In the genomic region with DNA sequence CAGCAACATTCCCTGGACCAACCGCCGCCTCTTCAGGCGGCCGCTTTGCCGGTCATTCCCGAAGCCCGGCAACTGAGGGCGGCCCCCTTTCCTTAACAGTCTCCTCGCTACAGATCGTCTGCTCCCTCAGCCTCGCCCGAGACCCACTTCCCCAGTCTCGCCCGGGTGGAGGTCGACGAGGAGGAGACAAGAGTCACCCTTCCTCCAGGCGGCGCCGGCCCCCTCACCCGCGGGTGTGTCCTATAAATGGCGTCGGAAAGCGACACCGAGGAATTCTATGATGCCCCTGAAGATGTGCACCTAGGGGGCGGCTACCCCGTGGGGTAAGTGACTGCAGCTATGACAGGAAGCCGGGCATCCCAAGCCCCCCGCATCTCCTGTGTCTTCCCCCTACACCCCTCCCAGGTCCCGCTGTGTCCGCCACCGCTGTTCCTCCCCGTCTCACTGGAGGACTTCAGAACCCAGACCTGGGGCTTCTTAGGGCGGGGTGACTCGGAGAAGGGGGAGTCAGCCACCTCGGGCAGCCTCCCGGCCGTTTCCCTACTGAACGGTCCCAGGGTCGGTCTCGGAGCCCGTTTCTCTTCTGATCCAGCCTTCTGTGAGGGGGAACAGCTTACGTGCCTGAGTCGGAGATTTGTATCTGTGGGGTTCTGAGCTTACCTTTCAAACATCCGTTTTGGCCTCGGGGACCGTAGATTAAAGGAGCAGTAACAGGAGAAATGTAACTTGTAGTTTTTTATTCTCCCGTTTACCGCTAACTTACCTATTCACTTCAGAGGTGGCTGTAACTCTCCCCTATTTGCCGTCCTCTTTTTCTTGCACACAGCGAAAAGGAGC, we compare ENCODE assay signal across 2 cellular contexts.
TF ChIP-seq lines count a peak whose summit lies in the region.

No MANE protein-coding gene starts in this region.

TF ChIP-seq in Ishikawa, 13 proteins besides CTCF, POLR2A, EP300 and RAD21 (continued from another document):
- no peak for TF ChIP-seq TCF12 (IDR thresholded peaks at IDR 0.05; ENCODE audit: low read depth)
- TF ChIP-seq TEAD4 (IDR thresholded peaks at IDR 0.05): no peak
- TF ChIP-seq, protein P1, sequence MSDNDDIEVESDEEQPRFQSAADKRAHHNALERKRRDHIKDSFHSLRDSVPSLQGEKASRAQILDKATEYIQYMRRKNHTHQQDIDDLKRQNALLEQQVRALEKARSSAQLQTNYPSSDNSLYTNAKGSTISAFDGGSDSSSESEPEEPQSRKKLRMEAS (IDR thresholded peaks at IDR 0.05): no peak
- TF ChIP-seq FOXM1 (IDR thresholded peaks at IDR 0.05; ENCODE audit: borderline replicate concordance, low read depth): no peak
- TF ChIP-seq NFIC (IDR thresholded peaks at IDR 0.05): no peak
- TF ChIP-seq EGR1 (IDR thresholded peaks at IDR 0.05): 0 out of 2 replicates have a peak, but pooled peaks have one; percentile 1
- TF ChIP-seq, protein P2, sequence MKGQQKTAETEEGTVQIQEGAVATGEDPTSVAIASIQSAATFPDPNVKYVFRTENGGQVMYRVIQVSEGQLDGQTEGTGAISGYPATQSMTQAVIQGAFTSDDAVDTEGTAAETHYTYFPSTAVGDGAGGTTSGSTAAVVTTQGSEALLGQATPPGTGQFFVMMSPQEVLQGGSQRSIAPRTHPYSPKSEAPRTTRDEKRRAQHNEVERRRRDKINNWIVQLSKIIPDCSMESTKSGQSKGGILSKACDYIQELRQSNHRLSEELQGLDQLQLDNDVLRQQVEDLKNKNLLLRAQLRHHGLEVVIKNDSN (IDR thresholded peaks at IDR 0.05): no peak
- no peak for TF ChIP-seq CEBPB (IDR thresholded peaks at IDR 0.05)
- no peak for TF ChIP-seq CREB1 (IDR thresholded peaks at IDR 0.05; ENCODE audit: low read depth)
- peak; percentile 36; the same call in 1 of the 2 replicates for TF ChIP-seq TAF1 (IDR thresholded peaks at IDR 0.05; ENCODE audit: low read depth)
- TF ChIP-seq YY1 (IDR thresholded peaks at IDR 0.05; ENCODE audit: low read depth): no peak

TF ChIP-seq in K562, 482 proteins besides CTCF, POLR2A, EP300 and RAD21 (continued from another document and continues in another):
- TF ChIP-seq, protein P3, sequence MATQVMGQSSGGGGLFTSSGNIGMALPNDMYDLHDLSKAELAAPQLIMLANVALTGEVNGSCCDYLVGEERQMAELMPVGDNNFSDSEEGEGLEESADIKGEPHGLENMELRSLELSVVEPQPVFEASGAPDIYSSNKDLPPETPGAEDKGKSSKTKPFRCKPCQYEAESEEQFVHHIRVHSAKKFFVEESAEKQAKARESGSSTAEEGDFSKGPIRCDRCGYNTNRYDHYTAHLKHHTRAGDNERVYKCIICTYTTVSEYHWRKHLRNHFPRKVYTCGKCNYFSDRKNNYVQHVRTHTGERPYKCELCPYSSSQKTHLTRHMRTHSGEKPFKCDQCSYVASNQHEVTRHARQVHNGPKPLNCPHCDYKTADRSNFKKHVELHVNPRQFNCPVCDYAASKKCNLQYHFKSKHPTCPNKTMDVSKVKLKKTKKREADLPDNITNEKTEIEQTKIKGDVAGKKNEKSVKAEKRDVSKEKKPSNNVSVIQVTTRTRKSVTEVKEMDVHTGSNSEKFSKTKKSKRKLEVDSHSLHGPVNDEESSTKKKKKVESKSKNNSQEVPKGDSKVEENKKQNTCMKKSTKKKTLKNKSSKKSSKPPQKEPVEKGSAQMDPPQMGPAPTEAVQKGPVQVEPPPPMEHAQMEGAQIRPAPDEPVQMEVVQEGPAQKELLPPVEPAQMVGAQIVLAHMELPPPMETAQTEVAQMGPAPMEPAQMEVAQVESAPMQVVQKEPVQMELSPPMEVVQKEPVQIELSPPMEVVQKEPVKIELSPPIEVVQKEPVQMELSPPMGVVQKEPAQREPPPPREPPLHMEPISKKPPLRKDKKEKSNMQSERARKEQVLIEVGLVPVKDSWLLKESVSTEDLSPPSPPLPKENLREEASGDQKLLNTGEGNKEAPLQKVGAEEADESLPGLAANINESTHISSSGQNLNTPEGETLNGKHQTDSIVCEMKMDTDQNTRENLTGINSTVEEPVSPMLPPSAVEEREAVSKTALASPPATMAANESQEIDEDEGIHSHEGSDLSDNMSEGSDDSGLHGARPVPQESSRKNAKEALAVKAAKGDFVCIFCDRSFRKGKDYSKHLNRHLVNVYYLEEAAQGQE (CRISPR knock-in tag; IDR thresholded peaks at IDR 0.05; ENCODE audit: low read depth): peak; percentile 36; the same call in 1 of the 2 replicates
- TF ChIP-seq SPI1 (IDR thresholded peaks at IDR 0.05; ENCODE audit: borderline replicate concordance, low read depth, low read length) (0 out of 2 replicates have a peak, but pooled peaks have one; percentile 40), ZBTB8A (IDR thresholded peaks at IDR 0.05; ENCODE audit: partially characterized antibody) (no peak), RB1 (IDR thresholded peaks at IDR 0.05; ENCODE audit: low read depth) (0 out of 2 replicates have a peak, but pooled peaks have one; percentile 15), SMAD4 (CRISPR knock-in tag; conservative IDR thresholded peaks at IDR 0.05) (peak; percentile 56; the same call in 1 of the 2 replicates), PHB2 (IDR thresholded peaks at IDR 0.05; ENCODE audit: low read depth) (no peak), RBFOX2 (IDR thresholded peaks at IDR 0.05; ENCODE audit: low read depth, low read length) (peak; percentile 82), HNRNPLL (IDR thresholded peaks at IDR 0.05; ENCODE audit: low read depth, low read length, poor library complexity, severe bottlenecking) (no peak), SIN3A (IDR thresholded peaks at IDR 0.05; ENCODE audit: borderline replicate concordance in 2 of 2, control insufficient read depth in 1 of 2, low read depth in 2 of 2, low read length in 2 of 2) (peak in 1 of 2 experiments; percentile 35; a peak in 1 of 4 replicates), CHD1 (IDR thresholded peaks at IDR 0.05; ENCODE audit: low read length) (peak; percentile 54), CBX1 (IDR thresholded peaks at IDR 0.05; ENCODE audit: low read depth) (no peak), GTF2E2 (tag; IDR thresholded peaks at IDR 0.05) (0 out of 2 replicates have a peak, but pooled peaks have one; percentile 2), L3MBTL2 (IDR thresholded peaks at IDR 0.05) (no peak), FUS (optimal IDR thresholded peaks at IDR 0.05; ENCODE audit: low read depth, low read length) (no peak), FIP1L1 (IDR thresholded peaks at IDR 0.05; ENCODE audit: low read depth, low read length, poor library complexity, severe bottlenecking) (peak; percentile 47), TRIM28 (IDR thresholded peaks at IDR 0.05) (0 out of 2 replicates have a peak, but pooled peaks have one; percentile 25), NCOA6 (IDR thresholded peaks at IDR 0.05) (peak; percentile 71), MYC (IDR thresholded peaks at IDR 0.05; ENCODE audit: low read depth, low read length) (no peak), MYC (CRISPR knock-in tag; IDR thresholded peaks at IDR 0.05; ENCODE audit: borderline replicate concordance, low read depth) (0 out of 2 replicates have a peak, but pooled peaks have one; percentile 21), TAF7 (tag; IDR thresholded peaks at IDR 0.05) (no peak), HNRNPUL1 (IDR thresholded peaks at IDR 0.05; ENCODE audit: low read length) (no peak), ZFX (CRISPR knock-in tag; IDR thresholded peaks at IDR 0.05) (0 out of 2 replicates have a peak, but pooled peaks have one; percentile 30), ZNF354B (CRISPR knock-in tag; IDR thresholded peaks at IDR 0.05) (no peak), YY1 (IDR thresholded peaks at IDR 0.05; ENCODE audit: borderline replicate concordance in 1 of 3, control insufficient read depth in 1 of 3, extremely low read depth in 1 of 3, insufficient read depth in 3 of 3, insufficient read length in 1 of 3, insufficient replicate concordance in 2 of 3, low read depth in 1 of 3, low read length in 2 of 3) (peak in 2 of 3 experiments; percentile 53 to 84), ZNF263 (CRISPR knock-in tag; IDR thresholded peaks at IDR 0.05; ENCODE audit: borderline replicate concordance) (0 out of 2 replicates have a peak, but pooled peaks have one; percentile 23), TOE1 (IDR thresholded peaks at IDR 0.05; ENCODE audit: borderline replicate concordance) (peak; percentile 22; the same call in 1 of the 2 replicates), TOE1 (CRISPR knock-in tag; IDR thresholded peaks at IDR 0.05; ENCODE audit: borderline replicate concordance, low read depth) (no peak), MTA3 (IDR thresholded peaks at IDR 0.05; ENCODE audit: borderline replicate concordance) (0 out of 2 replicates have a peak, but pooled peaks have one; percentile 35), SP1 (CRISPR knock-in tag; IDR thresholded peaks at IDR 0.05) (peak; percentile 3; the same call in 1 of the 2 replicates), HDAC1 (IDR thresholded peaks at IDR 0.05) (peak in 1 of 2 experiments; percentile 29; a peak in 1 of 4 replicates), ZNF253 (CRISPR knock-in tag; conservative IDR thresholded peaks at IDR 0.05) (no peak)
- TF ChIP-seq, protein P4, sequence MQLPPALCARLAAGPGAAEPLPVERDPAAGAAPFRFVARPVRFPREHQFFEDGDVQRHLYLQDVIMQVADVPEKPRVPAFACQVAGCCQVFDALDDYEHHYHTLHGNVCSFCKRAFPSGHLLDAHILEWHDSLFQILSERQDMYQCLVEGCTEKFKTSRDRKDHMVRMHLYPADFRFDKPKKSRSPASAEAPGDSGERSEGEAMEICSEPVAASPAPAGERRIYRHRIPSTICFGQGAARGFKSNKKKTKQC (CRISPR knock-in tag; IDR thresholded peaks at IDR 0.05): no peak
- TF ChIP-seq, protein P5, sequence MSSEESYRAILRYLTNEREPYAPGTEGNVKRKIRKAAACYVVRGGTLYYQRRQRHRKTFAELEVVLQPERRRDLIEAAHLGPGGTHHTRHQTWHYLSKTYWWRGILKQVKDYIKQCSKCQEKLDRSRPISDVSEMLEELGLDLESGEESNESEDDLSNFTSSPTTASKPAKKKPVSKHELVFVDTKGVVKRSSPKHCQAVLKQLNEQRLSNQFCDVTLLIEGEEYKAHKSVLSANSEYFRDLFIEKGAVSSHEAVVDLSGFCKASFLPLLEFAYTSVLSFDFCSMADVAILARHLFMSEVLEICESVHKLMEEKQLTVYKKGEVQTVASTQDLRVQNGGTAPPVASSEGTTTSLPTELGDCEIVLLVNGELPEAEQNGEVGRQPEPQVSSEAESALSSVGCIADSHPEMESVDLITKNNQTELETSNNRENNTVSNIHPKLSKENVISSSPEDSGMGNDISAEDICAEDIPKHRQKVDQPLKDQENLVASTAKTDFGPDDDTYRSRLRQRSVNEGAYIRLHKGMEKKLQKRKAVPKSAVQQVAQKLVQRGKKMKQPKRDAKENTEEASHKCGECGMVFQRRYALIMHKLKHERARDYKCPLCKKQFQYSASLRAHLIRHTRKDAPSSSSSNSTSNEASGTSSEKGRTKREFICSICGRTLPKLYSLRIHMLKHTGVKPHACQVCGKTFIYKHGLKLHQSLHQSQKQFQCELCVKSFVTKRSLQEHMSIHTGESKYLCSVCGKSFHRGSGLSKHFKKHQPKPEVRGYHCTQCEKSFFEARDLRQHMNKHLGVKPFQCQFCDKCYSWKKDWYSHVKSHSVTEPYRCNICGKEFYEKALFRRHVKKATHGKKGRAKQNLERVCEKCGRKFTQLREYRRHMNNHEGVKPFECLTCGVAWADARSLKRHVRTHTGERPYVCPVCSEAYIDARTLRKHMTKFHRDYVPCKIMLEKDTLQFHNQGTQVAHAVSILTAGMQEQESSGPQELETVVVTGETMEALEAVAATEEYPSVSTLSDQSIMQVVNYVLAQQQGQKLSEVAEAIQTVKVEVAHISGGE (CRISPR knock-in tag; IDR thresholded peaks at IDR 0.05): no peak
- TF ChIP-seq, protein P6, sequence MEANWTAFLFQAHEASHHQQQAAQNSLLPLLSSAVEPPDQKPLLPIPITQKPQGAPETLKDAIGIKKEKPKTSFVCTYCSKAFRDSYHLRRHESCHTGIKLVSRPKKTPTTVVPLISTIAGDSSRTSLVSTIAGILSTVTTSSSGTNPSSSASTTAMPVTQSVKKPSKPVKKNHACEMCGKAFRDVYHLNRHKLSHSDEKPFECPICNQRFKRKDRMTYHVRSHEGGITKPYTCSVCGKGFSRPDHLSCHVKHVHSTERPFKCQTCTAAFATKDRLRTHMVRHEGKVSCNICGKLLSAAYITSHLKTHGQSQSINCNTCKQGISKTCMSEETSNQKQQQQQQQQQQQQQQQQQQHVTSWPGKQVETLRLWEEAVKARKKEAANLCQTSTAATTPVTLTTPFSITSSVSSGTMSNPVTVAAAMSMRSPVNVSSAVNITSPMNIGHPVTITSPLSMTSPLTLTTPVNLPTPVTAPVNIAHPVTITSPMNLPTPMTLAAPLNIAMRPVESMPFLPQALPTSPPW (CRISPR knock-in tag; IDR thresholded peaks at IDR 0.05): peak; percentile 58
- TF ChIP-seq, protein P7, sequence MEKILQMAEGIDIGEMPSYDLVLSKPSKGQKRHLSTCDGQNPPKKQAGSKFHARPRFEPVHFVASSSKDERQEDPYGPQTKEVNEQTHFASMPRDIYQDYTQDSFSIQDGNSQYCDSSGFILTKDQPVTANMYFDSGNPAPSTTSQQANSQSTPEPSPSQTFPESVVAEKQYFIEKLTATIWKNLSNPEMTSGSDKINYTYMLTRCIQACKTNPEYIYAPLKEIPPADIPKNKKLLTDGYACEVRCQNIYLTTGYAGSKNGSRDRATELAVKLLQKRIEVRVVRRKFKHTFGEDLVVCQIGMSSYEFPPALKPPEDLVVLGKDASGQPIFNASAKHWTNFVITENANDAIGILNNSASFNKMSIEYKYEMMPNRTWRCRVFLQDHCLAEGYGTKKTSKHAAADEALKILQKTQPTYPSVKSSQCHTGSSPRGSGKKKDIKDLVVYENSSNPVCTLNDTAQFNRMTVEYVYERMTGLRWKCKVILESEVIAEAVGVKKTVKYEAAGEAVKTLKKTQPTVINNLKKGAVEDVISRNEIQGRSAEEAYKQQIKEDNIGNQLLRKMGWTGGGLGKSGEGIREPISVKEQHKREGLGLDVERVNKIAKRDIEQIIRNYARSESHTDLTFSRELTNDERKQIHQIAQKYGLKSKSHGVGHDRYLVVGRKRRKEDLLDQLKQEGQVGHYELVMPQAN (IDR thresholded peaks at IDR 0.05; ENCODE audit: borderline replicate concordance): peak; percentile 66; the same call in 1 of the 2 replicates
